Comparison of ENCODE assay signal across 2 cellular contexts in the genomic region with DNA sequence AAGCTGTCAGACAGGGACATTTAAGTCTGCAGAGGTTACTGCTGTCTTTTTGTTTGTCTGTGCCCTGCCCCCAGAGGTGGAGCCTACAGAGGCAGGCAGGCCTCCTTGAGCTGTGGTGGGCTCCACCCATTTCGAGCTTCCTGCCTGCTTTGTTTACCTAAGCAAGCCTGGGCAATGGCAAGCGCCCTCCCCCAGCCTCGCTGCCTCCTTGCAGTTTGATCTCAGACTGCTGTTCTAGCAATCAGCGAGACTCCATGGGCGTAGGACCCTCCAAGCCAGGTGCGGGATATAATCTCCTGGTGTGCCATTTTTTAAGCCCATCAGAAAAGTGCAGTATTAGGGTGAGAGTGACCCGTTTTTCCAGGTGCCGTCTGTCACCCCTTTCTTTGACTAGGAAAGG. TPM values are rescaled to one million over a fixed set of nuclear protein-coding genes. Genes with fewer than 3 reads are reported as not detected.
"Had no signal": no experiment of that assay in that cellular context is flagged by ENCODE, and none has a peak within 500 bp of the region (broad histone marks: within the 10 kb centered on the region; RNA-seq: fewer than 3 reads in every experiment).

No MANE protein-coding gene starts in this region.

RNA-seq across cellular contexts. Expression of a gene that starts 53.6 kb away (rescaled TPM):
- total RNA-seq: M059J, PC-3 had no signal
